ENCODE assay signal across 8 cellular contexts in genomic region chr2:136378712-136379595, GRCh38.
DNase-seq lines count a peak whose midpoint lies in the region; ATAC-seq and TF ChIP-seq lines count a peak whose summit lies in the region.

No MANE protein-coding gene starts in this region.

- no peaks in the 10 kb centered on the region for H3K9me3 Mint-ChIP-seq in activated naive CD4-positive, alpha-beta T cell treated with anti-CD3 and anti-CD28 coated beads for 36 hours

- H3K9me3 ChIP-seq in SJCRH30 (replicated peaks) (no peaks in the 10 kb centered on the region), spleen (no peaks in the 10 kb centered on the region)

- H3K4me1 Mint-ChIP-seq in activated naive CD4-positive, alpha-beta T cell treated with anti-CD3 and anti-CD28 coated beads for 36 hours (ENCODE audit: low read depth): peaks cover 79% of the 10 kb centered on the region

- WGBS in spleen, 5 donors: 47 to 60% (median 53%) methylated on average over 4 of the region's 4 CpGs

- intact Hi-C loops in activated naive CD4-positive, alpha-beta T cell treated with anti-CD3 and anti-CD28 coated beads for 36 hours (cut with micrococcal nuclease): loop anchor here (1.0 kb wide), 2 partner anchors 123 to 463 kb away; no protein-coding TSS in a partner anchor
- intact Hi-C loops in left cardiac atrium (cut with DNase I) (loop anchor here (5.0 to 10.0 kb wide), 2 partner anchors 254 to 467 kb away; no protein-coding TSS in a partner anchor), spleen (cut with DNase I; ENCODE audit: low total_unique reads) (loop anchor here (10.0 kb wide), 1 partner anchor 264 kb away; the partner anchor contains the start of gene CXCR4)

- DNase-seq in ELF-1 (ENCODE audit: low read depth, low spot score) (peak; percentile 74), LHCN-M2 (ENCODE audit: low read depth) (peak; percentile 5), SJCRH30 (peak; percentile 78 to 92), left cardiac atrium (peak; percentile 45), spleen (peak; percentile 86), 8988T (no peak)
- peak; percentile 90 for DNase-seq in activated naive CD4-positive, alpha-beta T cell treated with anti-CD3 and anti-CD28 coated beads for 36 hours

- H3K27ac ChIP-seq in SJCRH30 (peak overlapping the region; percentile 53), spleen (peak overlapping the region in 4 of 8 donors; percentile 0 to 74 (median 64))

- H3K36me3 ChIP-seq in SJCRH30 (no peaks in the 10 kb centered on the region), spleen (no peaks in the 10 kb centered on the region)

- no peak overlapping the region for H3K4me3 Mint-ChIP-seq in activated naive CD4-positive, alpha-beta T cell treated with anti-CD3 and anti-CD28 coated beads for 36 hours

- no peak overlapping the region for H3K27ac Mint-ChIP-seq in activated naive CD4-positive, alpha-beta T cell treated with anti-CD3 and anti-CD28 coated beads for 36 hours

- H3K27me3 ChIP-seq in SJCRH30 (no peaks in the 10 kb centered on the region), spleen (replicated peaks in 1 of 7) (no peaks in the 10 kb centered on the region)

- TF ChIP-seq POLR2A in spleen (IDR thresholded peaks at IDR 0.05): no peak

- H3K4me3 ChIP-seq in SJCRH30 (no peak overlapping the region), spleen (peak overlapping the region in 1 of 8 donors; percentile 13)

- H3K4me1 ChIP-seq in SJCRH30: peaks cover 57% of the 10 kb centered on the region
- peaks cover 21 to 76% (median 56%) of the 10 kb centered on the region in 6 donors for H3K4me1 ChIP-seq in spleen

- peak; percentile 72 to 91 (median 87) for TF ChIP-seq CTCF in spleen (IDR thresholded peaks at IDR 0.05 in 8 of 11, conservative IDR thresholded peaks at IDR 0.05 in 3 of 11)

- no peaks in the 10 kb centered on the region for H3K27me3 Mint-ChIP-seq in activated naive CD4-positive, alpha-beta T cell treated with anti-CD3 and anti-CD28 coated beads for 36 hours (ENCODE audit: low read depth)

- peak; percentile 43 to 68 for ATAC-seq in left cardiac atrium
- ATAC-seq in GM21390 (IDR thresholded peaks at IDR 0.05; ENCODE audit: unreplicated experiment): no peak

- no peaks in the 10 kb centered on the region for H3K36me3 Mint-ChIP-seq in activated naive CD4-positive, alpha-beta T cell treated with anti-CD3 and anti-CD28 coated beads for 36 hours (ENCODE audit: low read depth)

- CTCF ChIA-PET in activated naive CD4-positive, alpha-beta T cell treated with anti-CD3 and anti-CD28 coated beads for 36 hours (lab: Charles Lee): interaction anchor here (0.6 to 7.6 kb wide), 17 partner anchors 10 to 1448 kb away, joined by 3 to 71 read pairs (median 3); partner anchors contain the start of gene DARS1
